6 cellular contexts compared by ENCODE assay signal in genomic region chr17:62976643-62977231, GRCh38. TPM values are rescaled to one million over a fixed set of nuclear protein-coding genes. Genes with fewer than 3 reads are reported as not detected.
DNase-seq lines count a peak whose midpoint lies in the region; FAIRE-seq and TF ChIP-seq lines count a peak whose summit lies in the region.
"Not testable (repeated sequence)": the region's sequence is repeated elsewhere in the genome, so short reads cannot be mapped to it uniquely, and the experiment has no call there.

No MANE protein-coding gene starts in this region.

- WGBS in endodermal cell (ENCODE audit: insufficient coverage in 1 of 2, insufficient read length in 1 of 2), 2 experiments, result 89 to 92% methylated on average over 8 of the region's 9 CpGs
- 28% methylated on average over 9 of the region's 9 CpGs for WGBS in hepatocyte (ENCODE audit: low lambda C conversion rate, missing lambda C conversion rate)

- DNase-seq in KBM-7 (peak; percentile 34), endodermal cell (peak; percentile 68)
- not testable (repeated sequence) for DNase-seq in astrocyte (ENCODE audit: low read depth); hepatocyte (ENCODE audit: low spot score); progenitor cell of endocrine pancreas (ENCODE audit: low spot score, unreplicated experiment)

- in situ Hi-C loops in KBM-7 (cut with MboI; ENCODE audit: low pct_unique_long_range_greater_than_20kb, low sequenced_read_pairs), result not testable (repeated sequence)

- H3K4me1 ChIP-seq in astrocyte (ENCODE audit: insufficient read depth, low read length); endodermal cell (ENCODE audit: control insufficient read depth, insufficient read depth, low read length): not testable (repeated sequence)
- peaks cover 20% of the 10 kb centered on the region for H3K4me1 ChIP-seq in hepatocyte (ENCODE audit: insufficient read depth)

- not testable (repeated sequence) for H3K36me3 ChIP-seq in astrocyte (ENCODE audit: insufficient read depth, low read length); endodermal cell (ENCODE audit: control insufficient read depth, insufficient read depth, low read length); hepatocyte (replicated peaks; ENCODE audit: insufficient read depth, low read depth)

- not testable (repeated sequence) for H3K9ac ChIP-seq in astrocyte (ENCODE audit: low read length); endodermal cell (ENCODE audit: extremely low read depth, low read length, poor library complexity, severe bottlenecking)

- H3K27me3 ChIP-seq in astrocyte (ENCODE audit: insufficient read depth, low read length); endodermal cell (ENCODE audit: control insufficient read depth, insufficient read depth, low read length, poor library complexity, severe bottlenecking); hepatocyte: not testable (repeated sequence)

- not testable (repeated sequence) for FAIRE-seq in astrocyte (lab: Jason Lieb, UNC)

- H3K9me3 ChIP-seq in astrocyte (ENCODE audit: insufficient read depth, low read depth, low read length); hepatocyte (ENCODE audit: low read depth): not testable (repeated sequence)
- peaks cover 25% of the 10 kb centered on the region for H3K9me3 ChIP-seq in endodermal cell (ENCODE audit: control insufficient read depth, low read length)

- H4K20me1 ChIP-seq in astrocyte (ENCODE audit: insufficient read depth, low read length), result peaks cover 61% of the 10 kb centered on the region
- not testable (repeated sequence) for H4K20me1 ChIP-seq in hepatocyte (ENCODE audit: insufficient read depth, poor library complexity, severe bottlenecking)

- H3K27ac ChIP-seq in astrocyte (ENCODE audit: low read depth, low read length); endodermal cell (ENCODE audit: low read depth, low read length): not testable (repeated sequence)
- peak overlapping the region; percentile 71 for H3K27ac ChIP-seq in hepatocyte

- not testable (repeated sequence) for H3K9me3 Mint-ChIP-seq in astrocyte (ENCODE audit: unreplicated experiment); nephron; progenitor cell of endocrine pancreas (ENCODE audit: low read depth)
- H3K9me3 Mint-ChIP-seq in endodermal cell, result peaks cover 12% of the 10 kb centered on the region

- peak overlapping the region; percentile 82 for H3K27ac Mint-ChIP-seq in astrocyte (ENCODE audit: unreplicated experiment)
- not testable (repeated sequence) for H3K27ac Mint-ChIP-seq in endodermal cell
- H3K27ac Mint-ChIP-seq in nephron, result peak overlapping the region in 2 of 3 experiments; percentile 11 to 67
- H3K27ac Mint-ChIP-seq in progenitor cell of endocrine pancreas, result peak overlapping the region; percentile 36

- not testable (repeated sequence) for H3K4me2 ChIP-seq in astrocyte (ENCODE audit: low read length)
- H3K4me2 ChIP-seq in hepatocyte, result peak overlapping the region; percentile 67

- H3K27me3 Mint-ChIP-seq in astrocyte (ENCODE audit: low read depth, unreplicated experiment); endodermal cell (ENCODE audit: insufficient read depth); nephron (ENCODE audit: low read depth); progenitor cell of endocrine pancreas: not testable (repeated sequence)

- peak overlapping the region; percentile 74 for H3K4me3 Mint-ChIP-seq in astrocyte (ENCODE audit: unreplicated experiment)
- not testable (repeated sequence) for H3K4me3 Mint-ChIP-seq in endodermal cell; nephron; progenitor cell of endocrine pancreas (ENCODE audit: low read depth)

- H3K4me3 ChIP-seq in astrocyte (ENCODE audit: insufficient read depth, low read depth, low read length); endodermal cell (ENCODE audit: low read length): not testable (repeated sequence)
- peak overlapping the region; percentile 34 for H3K4me3 ChIP-seq in hepatocyte

- not testable (repeated sequence) for H2AFZ ChIP-seq in astrocyte (ENCODE audit: low read depth, low read length); hepatocyte

- H3K36me3 Mint-ChIP-seq in astrocyte (ENCODE audit: low read depth, unreplicated experiment); endodermal cell (ENCODE audit: low read depth); progenitor cell of endocrine pancreas (ENCODE audit: insufficient read depth): not testable (repeated sequence)
- H3K36me3 Mint-ChIP-seq in nephron (ENCODE audit: low read depth), result peaks cover 15% of the 10 kb centered on the region

- not testable (repeated sequence) for H3K9me2 ChIP-seq in hepatocyte (replicated peaks; ENCODE audit: insufficient read depth)

- H3K4me1 Mint-ChIP-seq in astrocyte (ENCODE audit: low read depth, unreplicated experiment); endodermal cell; nephron; progenitor cell of endocrine pancreas (ENCODE audit: low read depth): not testable (repeated sequence)

- not testable (repeated sequence) for TF ChIP-seq CTCF in astrocyte (IDR thresholded peaks at IDR 0.05; ENCODE audit: insufficient read depth, low read depth, low read length); endodermal cell (conservative IDR thresholded peaks at IDR 0.05); hepatocyte (IDR thresholded peaks at IDR 0.05; ENCODE audit: poor library complexity); nephron (IDR thresholded peaks at IDR 0.05; ENCODE audit: unreplicated experiment in 3 of 3); progenitor cell of endocrine pancreas (IDR thresholded peaks at IDR 0.05; ENCODE audit: unreplicated experiment)

- H3K79me2 ChIP-seq in astrocyte (ENCODE audit: insufficient read depth, low read length) (peaks cover 100% of the 10 kb centered on the region), hepatocyte (peaks cover 91% of the 10 kb centered on the region)

RNA-seq across cellular contexts. Expression of gene TANC2, which starts 10.7 kb away (rescaled TPM):
- 62.2 and 66.9 TPM in 2 replicates for total RNA-seq in astrocyte
- 10 to 100 TPM; 16.7 to 22.9 TPM for total RNA-seq in endodermal cell
- 12.7 TPM for polyA plus RNA-seq in endodermal cell (2013, experiment 1 of 2)
- 14.0 TPM for polyA plus RNA-seq in endodermal cell (2013, experiment 2 of 2)
- total RNA-seq in hepatocyte, result 16.7 and 39.2 TPM in 2 replicates
- polyA plus RNA-seq in hepatocyte, result 20.4 and 20.8 TPM in 2 replicates
- 18.0 and 20.2 TPM in 2 replicates for total RNA-seq in progenitor cell of endocrine pancreas
